Comparison of ENCODE assay signal across 8 cellular contexts in the genomic region with DNA sequence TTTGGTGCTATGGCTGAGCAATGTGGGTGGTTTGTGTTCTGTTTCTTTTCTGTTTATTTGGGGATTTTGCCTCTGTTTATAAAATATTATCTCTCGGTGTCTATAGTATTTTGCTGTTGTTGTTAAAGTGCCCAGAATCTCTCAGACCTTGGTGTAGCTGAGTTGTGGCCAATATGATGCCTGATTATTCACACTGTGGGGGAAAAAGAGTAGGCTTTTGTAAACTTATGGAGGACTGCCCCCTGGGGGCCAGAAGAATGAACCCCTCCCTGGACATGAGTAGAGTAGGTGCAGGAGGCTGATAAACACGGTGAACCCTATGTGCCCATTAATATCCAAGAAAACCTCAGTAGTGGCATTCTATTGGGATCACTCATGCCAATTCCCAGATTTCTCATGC. TPM values are rescaled to one million over a fixed set of nuclear protein-coding genes. Genes with fewer than 3 reads are reported as not detected.
DNase-seq lines count a peak whose midpoint lies in the region; TF ChIP-seq lines count a peak whose summit lies in the region.

No MANE protein-coding gene starts in this region.

- peaks cover 5% of the 10 kb centered on the region for H3K4me1 Mint-ChIP-seq in MCF 10A (ENCODE audit: insufficient read depth, unreplicated experiment)

- POLR2A ChIA-PET in HEK293T (lab: Yijun Ruan, JAX), result no interaction called here
- POLR2A ChIA-PET in MCF 10A (lab: Yijun Ruan, JAX), result no interaction called here

- H3K27me3 Mint-ChIP-seq in MCF 10A (ENCODE audit: insufficient read depth, unreplicated experiment), result no peaks in the 10 kb centered on the region

- TF ChIP-seq POLR2A in uterus (IDR thresholded peaks at IDR 0.05), result no peak

- no TSS peak for BruUV-seq in MCF 10A (replicated peaks; lab: Mats Ljungman, UMichigan)

- no peaks in the 10 kb centered on the region for H3K9me3 Mint-ChIP-seq in MCF 10A (ENCODE audit: unreplicated experiment)

- CTCF ChIA-PET in HEK293T (lab: Yijun Ruan, JAX), result no interaction called here
- CTCF ChIA-PET in MCF 10A (lab: Yijun Ruan, JAX), result interaction anchor here (0.6 to 15.3 kb wide), 21 partner anchors 11 to 552 kb away, joined by 3 to 156 read pairs (median 4); a partner anchor contains a TSS

- DNase-seq in DMS53 (lab: John Stamatoyannopoulos, UW) (peak; percentile 83), HEK293T (ENCODE audit: extremely low spot score) (peak; percentile 10), NCI-H226 (peak; percentile 65), MCF 10A (ENCODE audit: unreplicated experiment) (peak; percentile 74), kidney tubule cell (ENCODE audit: low spot score) (peak; percentile 73), uterus (peak; percentile 65 to 75), KG1 (lab: John Stamatoyannopoulos, UW) (no peak), T-helper 1 cell (no peak)

- H3K36me3 Mint-ChIP-seq in MCF 10A (ENCODE audit: insufficient read depth, unreplicated experiment), result peaks cover 4% of the 10 kb centered on the region

- no peak overlapping the region for H3K4me3 Mint-ChIP-seq in MCF 10A (ENCODE audit: unreplicated experiment)

- no peaks in the 10 kb centered on the region for H3K9me3 ChIP-seq in uterus

- H3K4me3 ChIP-seq in uterus, result no peak overlapping the region

- peak; percentile 81 for TF ChIP-seq CTCF in MCF 10A (IDR thresholded peaks at IDR 0.05; ENCODE audit: unreplicated experiment)
- TF ChIP-seq CTCF in uterus (IDR thresholded peaks at IDR 0.05), result peak; percentile 65 to 80 (median 72)

- peaks cover 0 to 2% of the 10 kb centered on the region in 2 donors for H3K4me1 ChIP-seq in uterus

- peak overlapping the region; percentile 45 to 53 for H3K27ac ChIP-seq in uterus

- no peaks in the 10 kb centered on the region for H3K36me3 ChIP-seq in uterus

- H3K27ac Mint-ChIP-seq in MCF 10A (ENCODE audit: low read depth, unreplicated experiment), result no peak overlapping the region

- intact Hi-C loops in MCF 10A (cut with micrococcal nuclease), result loop anchor here (1.0 to 5.0 kb wide), 6 partner anchors 52 to 335 kb away; no protein-coding TSS in a partner anchor
- intact Hi-C loops in uterus (cut with DNase I; ENCODE audit: low total_unique reads), result loop anchor here (5.0 kb wide), 1 partner anchor 107 kb away; no protein-coding TSS in a partner anchor

- no peaks in the 10 kb centered on the region for H3K27me3 ChIP-seq in uterus

TF ChIP-seq in HEK293T, 16 proteins besides CTCF, POLR2A, EP300 and RAD21:
- no peak for TF ChIP-seq L3MBTL2 (conservative IDR thresholded peaks at IDR 0.05)
- TF ChIP-seq, protein P1, sequence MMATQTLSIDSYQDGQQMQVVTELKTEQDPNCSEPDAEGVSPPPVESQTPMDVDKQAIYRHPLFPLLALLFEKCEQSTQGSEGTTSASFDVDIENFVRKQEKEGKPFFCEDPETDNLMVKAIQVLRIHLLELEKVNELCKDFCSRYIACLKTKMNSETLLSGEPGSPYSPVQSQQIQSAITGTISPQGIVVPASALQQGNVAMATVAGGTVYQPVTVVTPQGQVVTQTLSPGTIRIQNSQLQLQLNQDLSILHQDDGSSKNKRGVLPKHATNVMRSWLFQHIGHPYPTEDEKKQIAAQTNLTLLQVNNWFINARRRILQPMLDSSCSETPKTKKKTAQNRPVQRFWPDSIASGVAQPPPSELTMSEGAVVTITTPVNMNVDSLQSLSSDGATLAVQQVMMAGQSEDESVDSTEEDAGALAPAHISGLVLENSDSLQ (IDR thresholded peaks at IDR 0.05), result no peak
- TF ChIP-seq FOXK2 (IDR thresholded peaks at IDR 0.05), result no peak
- no peak for TF ChIP-seq SP1 (IDR thresholded peaks at IDR 0.05)
- no peak for TF ChIP-seq NFRKB (IDR thresholded peaks at IDR 0.05)
- TF ChIP-seq SUZ12 (IDR thresholded peaks at IDR 0.05), result no peak
- no peak for TF ChIP-seq BHLHE40 (IDR thresholded peaks at IDR 0.05; ENCODE audit: borderline replicate concordance)
- TF ChIP-seq LEF1 (IDR thresholded peaks at IDR 0.05; ENCODE audit: borderline replicate concordance), result no peak
- TF ChIP-seq ELF4 (IDR thresholded peaks at IDR 0.05), result no peak
- no peak for TF ChIP-seq HDGF (IDR thresholded peaks at IDR 0.05; ENCODE audit: borderline replicate concordance)
- no peak for TF ChIP-seq TARDBP (IDR thresholded peaks at IDR 0.05)
- TF ChIP-seq FOXM1 (IDR thresholded peaks at IDR 0.05; ENCODE audit: borderline replicate concordance), result no peak

RNA-seq across cellular contexts. Expression of a gene that starts 49.0 kb away (rescaled TPM):
- total RNA-seq in MCF 10A (2022) (8.2 and 8.9 TPM in 2 replicates), uterus (100 to 1,000 TPM; 121 to 213 (median 168) TPM)

Comparison
In these comparisons a context has a peak if more than half of its experiments do, and no peak if none do; other contexts are left out.
1. DNase-seq: peak in DMS53 (single experiment), HEK293T (single experiment), NCI-H226 (single experiment), MCF 10A (single experiment), kidney tubule cell (single experiment) and uterus (2 of 2); none in KG1 (single experiment) and T-helper 1 cell (0 of 5).
2. RNA of a gene that starts 49.0 kb away (total RNA-seq): 121 to 213 TPM in uterus; 8.2 to 8.9 TPM in MCF 10A; every median in the first group is over 10 times any median in the second.